1 cellular context compared by ENCODE assay signal in the genomic region with DNA sequence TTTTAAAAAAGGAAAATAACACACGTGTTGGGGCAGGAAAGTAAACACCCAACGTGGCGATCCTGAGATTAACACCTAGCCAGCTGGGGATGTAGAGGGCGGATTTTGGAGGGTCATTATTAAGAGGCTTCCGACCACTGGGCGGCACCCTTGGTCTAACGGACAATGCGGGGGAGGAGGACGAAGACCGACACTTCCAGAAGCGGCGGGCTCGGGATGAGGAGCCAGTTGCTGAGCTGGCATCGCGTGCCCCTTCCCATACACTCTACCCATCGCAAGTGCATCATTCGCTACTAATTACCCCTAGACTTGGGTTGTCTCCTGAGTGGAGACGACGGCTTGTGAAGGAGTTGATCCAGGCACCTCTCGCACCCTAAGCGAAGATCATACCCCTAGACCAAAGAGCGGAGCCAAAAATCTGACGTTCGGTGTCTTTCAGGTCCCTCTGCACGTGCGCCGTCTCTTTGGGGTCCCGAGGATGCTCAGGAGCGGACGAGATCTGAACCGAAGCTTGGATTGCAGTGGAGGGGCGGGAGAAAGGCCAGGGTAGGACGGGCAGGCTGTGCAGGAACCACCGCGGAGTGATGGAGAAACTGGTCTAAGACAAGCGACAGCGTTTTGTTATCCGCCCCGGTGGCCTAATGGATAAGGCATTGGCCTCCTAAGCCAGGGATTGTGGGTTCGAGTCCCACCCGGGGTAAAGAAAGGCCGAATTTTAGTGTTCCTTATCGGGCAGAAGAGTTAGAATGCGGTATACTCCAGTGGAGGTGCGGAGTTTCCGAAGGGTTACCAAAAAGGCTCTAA.
TF ChIP-seq lines count a peak whose summit lies in the region.

No MANE protein-coding gene starts in this region.

TF ChIP-seq in K562, 482 proteins besides CTCF, POLR2A, EP300 and RAD21 (continued from another document and continues in another):
- TF ChIP-seq, protein P1, sequence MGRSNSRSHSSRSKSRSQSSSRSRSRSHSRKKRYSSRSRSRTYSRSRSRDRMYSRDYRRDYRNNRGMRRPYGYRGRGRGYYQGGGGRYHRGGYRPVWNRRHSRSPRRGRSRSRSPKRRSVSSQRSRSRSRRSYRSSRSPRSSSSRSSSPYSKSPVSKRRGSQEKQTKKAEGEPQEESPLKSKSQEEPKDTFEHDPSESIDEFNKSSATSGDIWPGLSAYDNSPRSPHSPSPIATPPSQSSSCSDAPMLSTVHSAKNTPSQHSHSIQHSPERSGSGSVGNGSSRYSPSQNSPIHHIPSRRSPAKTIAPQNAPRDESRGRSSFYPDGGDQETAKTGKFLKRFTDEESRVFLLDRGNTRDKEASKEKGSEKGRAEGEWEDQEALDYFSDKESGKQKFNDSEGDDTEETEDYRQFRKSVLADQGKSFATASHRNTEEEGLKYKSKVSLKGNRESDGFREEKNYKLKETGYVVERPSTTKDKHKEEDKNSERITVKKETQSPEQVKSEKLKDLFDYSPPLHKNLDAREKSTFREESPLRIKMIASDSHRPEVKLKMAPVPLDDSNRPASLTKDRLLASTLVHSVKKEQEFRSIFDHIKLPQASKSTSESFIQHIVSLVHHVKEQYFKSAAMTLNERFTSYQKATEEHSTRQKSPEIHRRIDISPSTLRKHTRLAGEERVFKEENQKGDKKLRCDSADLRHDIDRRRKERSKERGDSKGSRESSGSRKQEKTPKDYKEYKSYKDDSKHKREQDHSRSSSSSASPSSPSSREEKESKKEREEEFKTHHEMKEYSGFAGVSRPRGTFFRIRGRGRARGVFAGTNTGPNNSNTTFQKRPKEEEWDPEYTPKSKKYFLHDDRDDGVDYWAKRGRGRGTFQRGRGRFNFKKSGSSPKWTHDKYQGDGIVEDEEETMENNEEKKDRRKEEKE (IDR thresholded peaks at IDR 0.05; ENCODE audit: borderline replicate concordance in 1 of 2, control insufficient read depth in 1 of 2, low read depth in 2 of 2, low read length in 1 of 2) = peak in 1 of 2 experiments; percentile 71; a peak in 1 of 4 replicates
- TF ChIP-seq PURB (CRISPR knock-in tag; IDR thresholded peaks at IDR 0.05; ENCODE audit: low read depth) (no peak), NFE2 (IDR thresholded peaks at IDR 0.05; ENCODE audit: low read depth) (peak; percentile 30; the same call in 1 of the 2 replicates), ZNF354B (CRISPR knock-in tag; IDR thresholded peaks at IDR 0.05) (no peak), KDM5B (IDR thresholded peaks at IDR 0.05; ENCODE audit: insufficient replicate concordance, low read depth, low read length) (no peak), XRCC5 (IDR thresholded peaks at IDR 0.05; ENCODE audit: low read depth, low read length) (peak; percentile 69; the same call in 1 of the 2 replicates), SMARCC2 (IDR thresholded peaks at IDR 0.05; ENCODE audit: low read depth) (no peak), FOXJ3 (CRISPR knock-in tag; IDR thresholded peaks at IDR 0.05) (no peak), MEF2A (IDR thresholded peaks at IDR 0.05; ENCODE audit: control insufficient read depth, low read depth, low read length) (no peak; the same call in 1 of the 2 replicates), MAZ (CRISPR knock-in tag; conservative IDR thresholded peaks at IDR 0.05 in 1 of 2, IDR thresholded peaks at IDR 0.05 in 1 of 2) (peak; percentile 59 to 62; a peak in 3 of 4 replicates), CCAR2 (IDR thresholded peaks at IDR 0.05; ENCODE audit: low read depth, low read length) (no peak), FOXK1 (CRISPR knock-in tag; IDR thresholded peaks at IDR 0.05; ENCODE audit: borderline replicate concordance) (peak; percentile 93), GABPB1 (CRISPR knock-in tag; IDR thresholded peaks at IDR 0.05) (peak; percentile 83), ZNF830 (CRISPR knock-in tag; IDR thresholded peaks at IDR 0.05) (no peak), FUS (optimal IDR thresholded peaks at IDR 0.05; ENCODE audit: low read depth, low read length) (no peak), ZNF445 (CRISPR knock-in tag; IDR thresholded peaks at IDR 0.05; ENCODE audit: low read depth) (no peak), BHLHE40 (IDR thresholded peaks at IDR 0.05; ENCODE audit: low read length) (peak; percentile 96), POLR2H (tag; IDR thresholded peaks at IDR 0.05; ENCODE audit: low read depth) (peak; percentile 99), ZNF778 (CRISPR knock-in tag; IDR thresholded peaks at IDR 0.05) (no peak), ZSCAN32 (CRISPR knock-in tag; IDR thresholded peaks at IDR 0.05) (0 out of 2 replicates have a peak, but pooled peaks have one; percentile 40), STAT5B (CRISPR knock-in tag; IDR thresholded peaks at IDR 0.05) (no peak), DMBX1 (CRISPR knock-in tag; IDR thresholded peaks at IDR 0.05; ENCODE audit: borderline replicate concordance) (no peak), RUNX1 (IDR thresholded peaks at IDR 0.05; ENCODE audit: low read depth) (no peak), ZNF24 (IDR thresholded peaks at IDR 0.05) (peak; percentile 74), ZNF324 (CRISPR knock-in tag; IDR thresholded peaks at IDR 0.05) (no peak), JUN (IDR thresholded peaks at IDR 0.05; ENCODE audit: borderline replicate concordance, low read depth, low read length) (peak; percentile 26; the same call in 1 of the 2 replicates), JUN (CRISPR knock-in tag; IDR thresholded peaks at IDR 0.05; ENCODE audit: borderline replicate concordance) (no peak; the same call in 1 of the 2 replicates), ZNF586 (CRISPR knock-in tag; conservative IDR thresholded peaks at IDR 0.05) (no peak), YY1 (IDR thresholded peaks at IDR 0.05; ENCODE audit: borderline replicate concordance in 1 of 3, control insufficient read depth in 1 of 3, extremely low read depth in 1 of 3, insufficient read depth in 3 of 3, insufficient read length in 1 of 3, insufficient replicate concordance in 2 of 3, low read depth in 1 of 3, low read length in 2 of 3) (peak in 2 of 3 experiments; percentile 16 to 51)
- TF ChIP-seq, protein P2, sequence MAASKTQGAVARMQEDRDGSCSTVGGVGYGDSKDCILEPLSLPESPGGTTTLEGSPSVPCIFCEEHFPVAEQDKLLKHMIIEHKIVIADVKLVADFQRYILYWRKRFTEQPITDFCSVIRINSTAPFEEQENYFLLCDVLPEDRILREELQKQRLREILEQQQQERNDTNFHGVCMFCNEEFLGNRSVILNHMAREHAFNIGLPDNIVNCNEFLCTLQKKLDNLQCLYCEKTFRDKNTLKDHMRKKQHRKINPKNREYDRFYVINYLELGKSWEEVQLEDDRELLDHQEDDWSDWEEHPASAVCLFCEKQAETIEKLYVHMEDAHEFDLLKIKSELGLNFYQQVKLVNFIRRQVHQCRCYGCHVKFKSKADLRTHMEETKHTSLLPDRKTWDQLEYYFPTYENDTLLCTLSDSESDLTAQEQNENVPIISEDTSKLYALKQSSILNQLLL (CRISPR knock-in tag; IDR thresholded peaks at IDR 0.05; ENCODE audit: borderline replicate concordance) = no peak
- TF ChIP-seq, protein P3, sequence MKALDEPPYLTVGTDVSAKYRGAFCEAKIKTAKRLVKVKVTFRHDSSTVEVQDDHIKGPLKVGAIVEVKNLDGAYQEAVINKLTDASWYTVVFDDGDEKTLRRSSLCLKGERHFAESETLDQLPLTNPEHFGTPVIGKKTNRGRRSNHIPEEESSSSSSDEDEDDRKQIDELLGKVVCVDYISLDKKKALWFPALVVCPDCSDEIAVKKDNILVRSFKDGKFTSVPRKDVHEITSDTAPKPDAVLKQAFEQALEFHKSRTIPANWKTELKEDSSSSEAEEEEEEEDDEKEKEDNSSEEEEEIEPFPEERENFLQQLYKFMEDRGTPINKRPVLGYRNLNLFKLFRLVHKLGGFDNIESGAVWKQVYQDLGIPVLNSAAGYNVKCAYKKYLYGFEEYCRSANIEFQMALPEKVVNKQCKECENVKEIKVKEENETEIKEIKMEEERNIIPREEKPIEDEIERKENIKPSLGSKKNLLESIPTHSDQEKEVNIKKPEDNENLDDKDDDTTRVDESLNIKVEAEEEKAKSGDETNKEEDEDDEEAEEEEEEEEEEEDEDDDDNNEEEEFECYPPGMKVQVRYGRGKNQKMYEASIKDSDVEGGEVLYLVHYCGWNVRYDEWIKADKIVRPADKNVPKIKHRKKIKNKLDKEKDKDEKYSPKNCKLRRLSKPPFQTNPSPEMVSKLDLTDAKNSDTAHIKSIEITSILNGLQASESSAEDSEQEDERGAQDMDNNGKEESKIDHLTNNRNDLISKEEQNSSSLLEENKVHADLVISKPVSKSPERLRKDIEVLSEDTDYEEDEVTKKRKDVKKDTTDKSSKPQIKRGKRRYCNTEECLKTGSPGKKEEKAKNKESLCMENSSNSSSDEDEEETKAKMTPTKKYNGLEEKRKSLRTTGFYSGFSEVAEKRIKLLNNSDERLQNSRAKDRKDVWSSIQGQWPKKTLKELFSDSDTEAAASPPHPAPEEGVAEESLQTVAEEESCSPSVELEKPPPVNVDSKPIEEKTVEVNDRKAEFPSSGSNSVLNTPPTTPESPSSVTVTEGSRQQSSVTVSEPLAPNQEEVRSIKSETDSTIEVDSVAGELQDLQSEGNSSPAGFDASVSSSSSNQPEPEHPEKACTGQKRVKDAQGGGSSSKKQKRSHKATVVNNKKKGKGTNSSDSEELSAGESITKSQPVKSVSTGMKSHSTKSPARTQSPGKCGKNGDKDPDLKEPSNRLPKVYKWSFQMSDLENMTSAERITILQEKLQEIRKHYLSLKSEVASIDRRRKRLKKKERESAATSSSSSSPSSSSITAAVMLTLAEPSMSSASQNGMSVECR (CRISPR knock-in tag; IDR thresholded peaks at IDR 0.05) = peak; percentile 79
- TF ChIP-seq, protein P4, sequence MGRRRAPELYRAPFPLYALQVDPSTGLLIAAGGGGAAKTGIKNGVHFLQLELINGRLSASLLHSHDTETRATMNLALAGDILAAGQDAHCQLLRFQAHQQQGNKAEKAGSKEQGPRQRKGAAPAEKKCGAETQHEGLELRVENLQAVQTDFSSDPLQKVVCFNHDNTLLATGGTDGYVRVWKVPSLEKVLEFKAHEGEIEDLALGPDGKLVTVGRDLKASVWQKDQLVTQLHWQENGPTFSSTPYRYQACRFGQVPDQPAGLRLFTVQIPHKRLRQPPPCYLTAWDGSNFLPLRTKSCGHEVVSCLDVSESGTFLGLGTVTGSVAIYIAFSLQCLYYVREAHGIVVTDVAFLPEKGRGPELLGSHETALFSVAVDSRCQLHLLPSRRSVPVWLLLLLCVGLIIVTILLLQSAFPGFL (CRISPR knock-in tag; IDR thresholded peaks at IDR 0.05) = no peak
- TF ChIP-seq, protein P5, sequence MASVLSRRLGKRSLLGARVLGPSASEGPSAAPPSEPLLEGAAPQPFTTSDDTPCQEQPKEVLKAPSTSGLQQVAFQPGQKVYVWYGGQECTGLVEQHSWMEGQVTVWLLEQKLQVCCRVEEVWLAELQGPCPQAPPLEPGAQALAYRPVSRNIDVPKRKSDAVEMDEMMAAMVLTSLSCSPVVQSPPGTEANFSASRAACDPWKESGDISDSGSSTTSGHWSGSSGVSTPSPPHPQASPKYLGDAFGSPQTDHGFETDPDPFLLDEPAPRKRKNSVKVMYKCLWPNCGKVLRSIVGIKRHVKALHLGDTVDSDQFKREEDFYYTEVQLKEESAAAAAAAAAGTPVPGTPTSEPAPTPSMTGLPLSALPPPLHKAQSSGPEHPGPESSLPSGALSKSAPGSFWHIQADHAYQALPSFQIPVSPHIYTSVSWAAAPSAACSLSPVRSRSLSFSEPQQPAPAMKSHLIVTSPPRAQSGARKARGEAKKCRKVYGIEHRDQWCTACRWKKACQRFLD (CRISPR knock-in tag; IDR thresholded peaks at IDR 0.05) = no peak; the same call in 1 of the 2 replicates
- TF ChIP-seq, protein P6, sequence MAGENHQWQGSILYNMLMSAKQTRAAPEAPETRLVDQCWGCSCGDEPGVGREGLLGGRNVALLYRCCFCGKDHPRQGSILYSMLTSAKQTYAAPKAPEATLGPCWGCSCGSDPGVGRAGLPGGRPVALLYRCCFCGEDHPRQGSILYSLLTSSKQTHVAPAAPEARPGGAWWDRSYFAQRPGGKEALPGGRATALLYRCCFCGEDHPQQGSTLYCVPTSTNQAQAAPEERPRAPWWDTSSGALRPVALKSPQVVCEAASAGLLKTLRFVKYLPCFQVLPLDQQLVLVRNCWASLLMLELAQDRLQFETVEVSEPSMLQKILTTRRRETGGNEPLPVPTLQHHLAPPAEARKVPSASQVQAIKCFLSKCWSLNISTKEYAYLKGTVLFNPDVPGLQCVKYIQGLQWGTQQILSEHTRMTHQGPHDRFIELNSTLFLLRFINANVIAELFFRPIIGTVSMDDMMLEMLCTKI (IDR thresholded peaks at IDR 0.05; ENCODE audit: partially characterized antibody) = no peak
- TF ChIP-seq, protein P7, sequence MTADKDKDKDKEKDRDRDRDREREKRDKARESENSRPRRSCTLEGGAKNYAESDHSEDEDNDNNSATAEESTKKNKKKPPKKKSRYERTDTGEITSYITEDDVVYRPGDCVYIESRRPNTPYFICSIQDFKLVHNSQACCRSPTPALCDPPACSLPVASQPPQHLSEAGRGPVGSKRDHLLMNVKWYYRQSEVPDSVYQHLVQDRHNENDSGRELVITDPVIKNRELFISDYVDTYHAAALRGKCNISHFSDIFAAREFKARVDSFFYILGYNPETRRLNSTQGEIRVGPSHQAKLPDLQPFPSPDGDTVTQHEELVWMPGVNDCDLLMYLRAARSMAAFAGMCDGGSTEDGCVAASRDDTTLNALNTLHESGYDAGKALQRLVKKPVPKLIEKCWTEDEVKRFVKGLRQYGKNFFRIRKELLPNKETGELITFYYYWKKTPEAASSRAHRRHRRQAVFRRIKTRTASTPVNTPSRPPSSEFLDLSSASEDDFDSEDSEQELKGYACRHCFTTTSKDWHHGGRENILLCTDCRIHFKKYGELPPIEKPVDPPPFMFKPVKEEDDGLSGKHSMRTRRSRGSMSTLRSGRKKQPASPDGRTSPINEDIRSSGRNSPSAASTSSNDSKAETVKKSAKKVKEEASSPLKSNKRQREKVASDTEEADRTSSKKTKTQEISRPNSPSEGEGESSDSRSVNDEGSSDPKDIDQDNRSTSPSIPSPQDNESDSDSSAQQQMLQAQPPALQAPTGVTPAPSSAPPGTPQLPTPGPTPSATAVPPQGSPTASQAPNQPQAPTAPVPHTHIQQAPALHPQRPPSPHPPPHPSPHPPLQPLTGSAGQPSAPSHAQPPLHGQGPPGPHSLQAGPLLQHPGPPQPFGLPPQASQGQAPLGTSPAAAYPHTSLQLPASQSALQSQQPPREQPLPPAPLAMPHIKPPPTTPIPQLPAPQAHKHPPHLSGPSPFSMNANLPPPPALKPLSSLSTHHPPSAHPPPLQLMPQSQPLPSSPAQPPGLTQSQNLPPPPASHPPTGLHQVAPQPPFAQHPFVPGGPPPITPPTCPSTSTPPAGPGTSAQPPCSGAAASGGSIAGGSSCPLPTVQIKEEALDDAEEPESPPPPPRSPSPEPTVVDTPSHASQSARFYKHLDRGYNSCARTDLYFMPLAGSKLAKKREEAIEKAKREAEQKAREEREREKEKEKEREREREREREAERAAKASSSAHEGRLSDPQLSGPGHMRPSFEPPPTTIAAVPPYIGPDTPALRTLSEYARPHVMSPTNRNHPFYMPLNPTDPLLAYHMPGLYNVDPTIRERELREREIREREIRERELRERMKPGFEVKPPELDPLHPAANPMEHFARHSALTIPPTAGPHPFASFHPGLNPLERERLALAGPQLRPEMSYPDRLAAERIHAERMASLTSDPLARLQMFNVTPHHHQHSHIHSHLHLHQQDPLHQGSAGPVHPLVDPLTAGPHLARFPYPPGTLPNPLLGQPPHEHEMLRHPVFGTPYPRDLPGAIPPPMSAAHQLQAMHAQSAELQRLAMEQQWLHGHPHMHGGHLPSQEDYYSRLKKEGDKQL (CRISPR knock-in tag; IDR thresholded peaks at IDR 0.05; ENCODE audit: borderline replicate concordance) = no peak
